In genomic region chr15:66737243-66738010, GRCh38 we compare ENCODE assay signal across 2 cellular contexts.
TF ChIP-seq lines count a peak whose summit lies in the region.

No MANE protein-coding gene starts in this region.

TF ChIP-seq in HepG2, 621 proteins besides CTCF, POLR2A, EP300 and RAD21:
- TF ChIP-seq MED1 (CRISPR knock-in tag; IDR thresholded peaks at IDR 0.05) (no peak), TGIF2 (CRISPR knock-in tag; IDR thresholded peaks at IDR 0.05) (no peak), TCF7L2 (IDR thresholded peaks at IDR 0.05; ENCODE audit: low read depth, low read length) (no peak), ZNF24 (IDR thresholded peaks at IDR 0.05) (no peak), LBX2 (CRISPR knock-in tag; IDR thresholded peaks at IDR 0.05; ENCODE audit: borderline replicate concordance) (no peak), BATF2 (CRISPR knock-in tag; IDR thresholded peaks at IDR 0.05) (no peak), NFKB2 (CRISPR knock-in tag; IDR thresholded peaks at IDR 0.05; ENCODE audit: borderline replicate concordance) (no peak), ZNF407 (CRISPR knock-in tag; IDR thresholded peaks at IDR 0.05; ENCODE audit: not compliant biosample characterization) (no peak), TOE1 (CRISPR knock-in tag; IDR thresholded peaks at IDR 0.05) (no peak), MXD1 (CRISPR knock-in tag; IDR thresholded peaks at IDR 0.05) (no peak), TFE3 (CRISPR knock-in tag; IDR thresholded peaks at IDR 0.05) (no peak)

TF ChIP-seq in SK-N-SH, 30 proteins besides CTCF, POLR2A, EP300 and RAD21:
- TF ChIP-seq GATA2 (CRISPR knock-in tag; IDR thresholded peaks at IDR 0.05) (no peak), NFIC (IDR thresholded peaks at IDR 0.05; ENCODE audit: borderline replicate concordance) (no peak), CHD2 (IDR thresholded peaks at IDR 0.05; ENCODE audit: low read length, partially characterized antibody) (no peak), PBX3 (IDR thresholded peaks at IDR 0.05) (no peak), FOXM1 (IDR thresholded peaks at IDR 0.05; ENCODE audit: low read depth) (no peak), REST (IDR thresholded peaks at IDR 0.05; ENCODE audit: low read depth, low read length) (no peak), SIN3A (IDR thresholded peaks at IDR 0.05; ENCODE audit: borderline replicate concordance, low read depth, low read length) (no peak), USF2 (IDR thresholded peaks at IDR 0.05; ENCODE audit: borderline replicate concordance, low read depth, low read length) (no peak), FOSL2 (IDR thresholded peaks at IDR 0.05; ENCODE audit: borderline replicate concordance, low read depth) (no peak), GABPA (IDR thresholded peaks at IDR 0.05; ENCODE audit: low read depth) (no peak)
TF ChIP-seq in SK-N-SH: peak in this region for 0.
